ENCODE assay signal across 26 cellular contexts in the genomic region with DNA sequence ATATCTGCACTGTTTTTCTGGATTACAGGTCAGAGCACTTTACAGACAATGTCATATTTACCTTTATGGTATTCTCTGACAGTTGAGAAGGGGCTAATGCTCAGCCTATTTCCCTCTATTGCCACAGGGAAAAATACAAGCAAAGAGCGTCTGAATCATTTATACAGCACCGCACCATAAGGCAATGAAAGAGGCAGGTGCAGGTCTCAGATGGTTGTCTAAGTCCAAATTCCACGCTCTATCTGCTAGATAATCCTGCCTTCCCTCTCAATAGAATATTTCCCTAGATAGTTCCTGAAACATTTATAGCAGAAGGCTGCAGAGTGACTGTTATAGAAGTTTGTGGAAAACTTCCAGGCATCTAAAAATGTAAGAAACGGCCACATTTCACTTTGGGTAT.
DNase-seq lines count a peak whose midpoint lies in the region; ATAC-seq, FAIRE-seq and TF ChIP-seq lines count a peak whose summit lies in the region.
"Had no signal": no experiment of that assay in that cellular context is flagged by ENCODE, and none has a peak within 500 bp of the region (broad histone marks: within the 10 kb centered on the region; RNA-seq: fewer than 3 reads in every experiment).

No MANE protein-coding gene starts in this region.

- no peak overlapping the region for H3K4me3 ChIP-seq in hepatocyte
- no peak overlapping the region for H3K4me3 ChIP-seq in mucosa of descending colon
- no peak overlapping the region for H3K4me3 ChIP-seq in small intestine (ENCODE audit: low read depth in 1 of 2, low read length in 2 of 2)
- H3K4me3 ChIP-seq: BLaER1 treated with 17β-estradiol and CSF1 and Interleukin-3, amounts not matched to agents 10 nM and 100 nM; GM12878 had no signal

- DNase-seq in COLO668 (lab: John Stamatoyannopoulos, UW; ENCODE audit: unreplicated experiment), result peak; percentile 37
- DNase-seq in hepatocyte (ENCODE audit: low spot score), result peak; percentile 4
- DNase-seq in mucosa of descending colon, result peak in 1 of 3 donors; percentile 12
- DNase-seq in small intestine, result peak; percentile 78
- no peak for DNase-seq in dermis blood vessel endothelial cell
- DNase-seq in effector CD8-positive, alpha-beta T cell (lab: John Stamatoyannopoulos, UW), result no peak
- DNase-seq in KBM-7, result no peak
- DNase-seq: 8988T; ACHN; CD4-positive, alpha-beta T cell; CD8-positive, alpha-beta T cell; COR-L47; DMS 273 treated with DMSO at 0.1 percent for 48 hours; DMS153; DMS53; DMS79; DND-41; EL; GDM1 had no signal

- no peaks in the 10 kb centered on the region for H3K9me3 ChIP-seq in hepatocyte (ENCODE audit: low read depth)
- H3K9me3 ChIP-seq in mucosa of descending colon, result no peaks in the 10 kb centered on the region
- H3K9me3 ChIP-seq in small intestine (ENCODE audit: control insufficient read depth, low read depth), result no peaks in the 10 kb centered on the region
- H3K9me3 ChIP-seq: BLaER1 treated with 17β-estradiol and CSF1 and Interleukin-3, amounts not matched to agents 10 nM and 100 nM had no signal

- intact Hi-C loops in mucosa of descending colon (cut with DNase I, micrococcal nuclease), result no loop called here

- no peaks in the 10 kb centered on the region for H3K27me3 ChIP-seq in hepatocyte
- no peaks in the 10 kb centered on the region for H3K27me3 ChIP-seq in small intestine (ENCODE audit: control insufficient read depth in 2 of 2, insufficient read depth in 2 of 2, low read length in 2 of 2)
- H3K27me3 ChIP-seq: BLaER1 treated with 17β-estradiol and CSF1 and Interleukin-3, amounts not matched to agents 10 nM and 100 nM had no signal

- no peaks in the 10 kb centered on the region for H4K20me1 ChIP-seq in hepatocyte (ENCODE audit: insufficient read depth, poor library complexity, severe bottlenecking)
- H4K20me1 ChIP-seq: BLaER1 treated with 17β-estradiol and CSF1 and Interleukin-3, amounts not matched to agents 10 nM and 100 nM had no signal

- H3K4me2 ChIP-seq in hepatocyte, result no peak overlapping the region
- H3K4me2 ChIP-seq: BLaER1 treated with 17β-estradiol and CSF1 and Interleukin-3, amounts not matched to agents 10 nM and 100 nM had no signal

- TF ChIP-seq CTCF in hepatocyte (IDR thresholded peaks at IDR 0.05; ENCODE audit: poor library complexity), result no peak
- TF ChIP-seq CTCF in mucosa of descending colon (IDR thresholded peaks at IDR 0.05), result no peak

- 77% methylated on average over 4 of the region's 4 CpGs for WGBS in hepatocyte (ENCODE audit: low lambda C conversion rate, missing lambda C conversion rate)
- 14 to 60% (median 30%) methylated on average over 4 of the region's 4 CpGs for WGBS in small intestine, 3 donors

- H3K27ac ChIP-seq in hepatocyte, result no peak overlapping the region
- H3K27ac ChIP-seq in small intestine (ENCODE audit: low read depth in 1 of 2, low read length in 1 of 2), result no peak overlapping the region
- H3K27ac ChIP-seq: BLaER1 treated with 17β-estradiol and CSF1 and Interleukin-3, amounts not matched to agents 10 nM and 100 nM; C4-2B had no signal

- H3K4me1 ChIP-seq in hepatocyte (ENCODE audit: insufficient read depth), result no peaks in the 10 kb centered on the region
- H3K4me1 ChIP-seq in mucosa of descending colon (ENCODE audit: low read depth), result no peaks in the 10 kb centered on the region
- no peaks in the 10 kb centered on the region for H3K4me1 ChIP-seq in small intestine (ENCODE audit: control insufficient read depth in 2 of 2, insufficient read depth in 1 of 2, low read depth in 1 of 2, low read length in 1 of 2)
- H3K4me1 ChIP-seq: BLaER1 treated with 17β-estradiol and CSF1 and Interleukin-3, amounts not matched to agents 10 nM and 100 nM had no signal

- no peaks in the 10 kb centered on the region for H3K79me2 ChIP-seq in hepatocyte

- ATAC-seq in mucosa of descending colon (peak; percentile 81), SK-N-SH treated with all-trans-retinoic acid at 6 μM for 48 hours (no peak)
- ATAC-seq: CD8-positive, alpha-beta T cell; GM12878 had no signal

- in situ Hi-C loops in KBM-7 (cut with MboI; ENCODE audit: low pct_unique_long_range_greater_than_20kb, low sequenced_read_pairs), result no loop called here

- no peak for FAIRE-seq in small intestine (lab: Jason Lieb, UNC)
- FAIRE-seq: A204.1, GM12878, GM12892, GM18507 had no signal

- H3K36me3 ChIP-seq in hepatocyte (replicated peaks; ENCODE audit: insufficient read depth, low read depth), result no peaks in the 10 kb centered on the region
- no peaks in the 10 kb centered on the region for H3K36me3 ChIP-seq in mucosa of descending colon (ENCODE audit: low read depth)
- H3K36me3 ChIP-seq in small intestine (ENCODE audit: control insufficient read depth in 2 of 2, insufficient read depth in 2 of 2, low read length in 2 of 2), result no peaks in the 10 kb centered on the region
- H3K36me3 ChIP-seq: BLaER1 treated with 17β-estradiol and CSF1 and Interleukin-3, amounts not matched to agents 10 nM and 100 nM had no signal

- no peaks in the 10 kb centered on the region for H3K9me2 ChIP-seq in hepatocyte (replicated peaks; ENCODE audit: insufficient read depth)

- H2AFZ ChIP-seq in hepatocyte, result no peak overlapping the region

TF ChIP-seq in SK-N-SH treated with all-trans-retinoic acid at 6 μM for 48 hours, 23 proteins besides CTCF, POLR2A, EP300 and RAD21:
- TF ChIP-seq TCF4 (CRISPR knock-in tag; IDR thresholded peaks at IDR 0.05; ENCODE audit: borderline replicate concordance) (no peak), GLIS3 (CRISPR knock-in tag; IDR thresholded peaks at IDR 0.05) (no peak), SNAI2 (CRISPR knock-in tag; IDR thresholded peaks at IDR 0.05) (no peak)

Comparison
In these comparisons a context has a peak if more than half of its experiments do, and no peak if none do; other contexts are left out.
1. DNase-seq: peak in COLO668 (single experiment), hepatocyte (single experiment) and small intestine (single experiment); none in dermis blood vessel endothelial cell (single experiment), effector CD8-positive, alpha-beta T cell (single experiment) and KBM-7 (single experiment).